In the genomic region with DNA sequence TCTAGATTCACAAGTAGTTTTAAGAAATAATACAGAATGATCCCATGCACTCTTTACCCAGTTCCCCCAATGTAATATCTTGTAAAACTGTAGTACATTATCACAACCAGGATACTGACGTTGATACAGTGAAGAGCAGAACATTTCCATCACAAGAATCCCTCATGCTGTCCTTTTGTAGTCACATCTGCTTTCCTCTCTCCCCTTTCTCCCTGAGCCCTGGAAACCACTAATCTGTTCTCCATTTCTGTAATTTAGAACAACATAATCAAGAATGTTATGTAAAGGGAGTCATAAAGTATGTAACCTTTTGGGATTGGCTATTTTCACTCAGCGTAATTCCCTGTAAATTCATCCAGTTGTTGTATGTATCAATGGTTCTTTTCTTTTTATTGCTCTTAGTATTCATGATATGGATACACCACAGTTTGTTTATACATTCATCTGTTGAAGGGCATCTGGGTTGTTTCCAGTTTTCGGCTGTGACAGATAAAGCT, we compare ENCODE assay signal across 24 cellular contexts.
"Had no signal": no experiment of that assay in that cellular context is flagged by ENCODE, and none has a peak within 500 bp of the region (broad histone marks: within the 10 kb centered on the region; RNA-seq: fewer than 3 reads in every experiment).

No MANE protein-coding gene starts in this region.

- H3K27me3 Mint-ChIP-seq: activated CD4-positive, alpha-beta memory T cell treated with anti-CD3 and anti-CD28 coated beads for 36 hours; activated CD8-positive, alpha-beta memory T cell treated with anti-CD3 and anti-CD28 coated beads, Interleukin-2, amount 10 ng/mL, durations not matched to agents 7 days and 5 days; naive thymus-derived CD4-positive, alpha-beta T cell; stimulated activated naive CD8-positive, alpha-beta T cell treated with anti-CD3 and anti-CD28 coated beads, Interleukin-15, Interleukin-2, amounts not matched to agents 100 ng/mL and 50 ng/mL, for 24 hours had no signal

- H3K27ac ChIP-seq: brain microvascular endothelial cell, epithelial cell of prostate, foreskin keratinocyte, ovary, psoas muscle, tibial nerve, uterus, VCaP had no signal

- H3K27me3 ChIP-seq: brain microvascular endothelial cell, dorsolateral prefrontal cortex, foreskin keratinocyte, ovary, tibial nerve, uterus had no signal

- H3K4me3 ChIP-seq: dorsolateral prefrontal cortex, ovary, psoas muscle, tibial nerve, uterus had no signal

- H3K27ac Mint-ChIP-seq: activated CD4-positive, alpha-beta memory T cell treated with anti-CD3 and anti-CD28 coated beads for 36 hours; activated CD8-positive, alpha-beta memory T cell treated with anti-CD3 and anti-CD28 coated beads, Interleukin-2, amount 10 ng/mL, durations not matched to agents 7 days and 5 days; endodermal cell; naive thymus-derived CD4-positive, alpha-beta T cell; stimulated activated naive CD8-positive, alpha-beta T cell treated with anti-CD3 and anti-CD28 coated beads, Interleukin-15, Interleukin-2, amounts not matched to agents 100 ng/mL and 50 ng/mL, for 24 hours had no signal

- H3K9me3 ChIP-seq: ovary, psoas muscle, uterus had no signal

- H3K4me1 Mint-ChIP-seq: activated CD8-positive, alpha-beta memory T cell treated with anti-CD3 and anti-CD28 coated beads, Interleukin-2, amount 10 ng/mL, durations not matched to agents 7 days and 5 days; endodermal cell; immature natural killer cell had no signal

- H3K4me1 ChIP-seq: psoas muscle, tibial nerve, uterus had no signal

- H3K36me3 ChIP-seq: ovary, uterus had no signal

- H3K4me3 Mint-ChIP-seq: activated CD4-positive, alpha-beta memory T cell treated with anti-CD3 and anti-CD28 coated beads for 36 hours; activated CD8-positive, alpha-beta memory T cell treated with anti-CD3 and anti-CD28 coated beads, Interleukin-2, amount 10 ng/mL, durations not matched to agents 7 days and 5 days; endodermal cell; immature natural killer cell; naive thymus-derived CD4-positive, alpha-beta T cell; stimulated activated naive CD8-positive, alpha-beta T cell treated with anti-CD3 and anti-CD28 coated beads, Interleukin-15, Interleukin-2, amounts not matched to agents 100 ng/mL and 50 ng/mL, for 24 hours had no signal

- DNase-seq: activated CD4-positive, alpha-beta memory T cell treated with anti-CD3 and anti-CD28 coated beads for 36 hours; activated CD8-positive, alpha-beta memory T cell treated with anti-CD3 and anti-CD28 coated beads, Interleukin-2, amount 10 ng/mL, durations not matched to agents 7 days and 5 days; activated naive CD4-positive, alpha-beta T cell; brain microvascular endothelial cell; central memory CD4-positive, alpha-beta T cell; endodermal cell; head of caudate nucleus; immature natural killer cell; kidney glomerular epithelial cell; left ventricle myocardium superior; mesendoderm; naive thymus-derived CD4-positive, alpha-beta T cell; ovary; psoas muscle; right cardiac atrium; stimulated activated CD4-positive, alpha-beta T cell treated with anti-CD3 and anti-CD28 coated beads, Interleukin-2, amount 100 ng/mL, for 24 hours; T-helper 2 cell; uterus had no signal
